In the genomic region with DNA sequence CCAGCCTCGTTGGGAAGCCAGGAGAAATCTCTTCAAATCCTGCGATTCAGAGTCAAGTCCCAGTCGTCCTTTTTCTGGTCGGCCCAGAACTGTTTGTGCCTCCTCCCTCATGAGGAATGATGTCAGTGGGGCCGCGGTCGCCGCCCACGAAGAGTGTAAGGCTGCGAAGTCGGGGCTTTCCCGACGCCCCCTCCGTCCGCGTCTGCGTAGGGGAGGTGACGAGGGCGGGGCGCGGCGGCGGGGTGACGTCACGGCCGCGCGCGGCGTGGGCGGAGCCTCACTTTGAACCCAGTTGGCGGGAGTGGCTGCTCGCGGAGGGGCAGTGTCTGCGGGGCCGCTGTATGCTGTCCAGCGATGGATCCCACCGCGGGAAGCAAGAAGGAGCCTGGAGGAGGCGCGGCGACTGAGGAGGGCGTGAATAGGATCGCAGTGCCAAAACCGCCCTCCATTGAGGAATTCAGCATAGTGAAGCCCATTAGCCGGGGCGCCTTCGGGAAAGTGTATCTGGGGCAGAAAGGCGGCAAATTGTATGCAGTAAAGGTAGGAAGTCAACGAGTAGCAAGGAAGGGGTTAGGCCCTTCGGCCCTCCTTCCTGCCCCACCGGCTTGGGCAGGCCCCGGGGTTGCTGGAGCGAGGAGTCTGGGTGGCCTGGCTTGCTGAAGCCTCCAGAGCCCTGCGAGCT, we compare ENCODE assay signal across 1 cellular context.
A peak's percentile ranks its signal among the peaks of the same experiment; 100 is the strongest.
TF ChIP-seq lines count a peak whose summit lies in the region.

TSS of gene MASTL (plus strand) at position 280 of the 682 bp plus-strand sequence. CDS start at position 355, 75 bp downstream.

TF ChIP-seq in HepG2, 621 proteins besides CTCF, POLR2A, EP300 and RAD21 (continued from another document and continues in another):
- TF ChIP-seq, protein P1, sequence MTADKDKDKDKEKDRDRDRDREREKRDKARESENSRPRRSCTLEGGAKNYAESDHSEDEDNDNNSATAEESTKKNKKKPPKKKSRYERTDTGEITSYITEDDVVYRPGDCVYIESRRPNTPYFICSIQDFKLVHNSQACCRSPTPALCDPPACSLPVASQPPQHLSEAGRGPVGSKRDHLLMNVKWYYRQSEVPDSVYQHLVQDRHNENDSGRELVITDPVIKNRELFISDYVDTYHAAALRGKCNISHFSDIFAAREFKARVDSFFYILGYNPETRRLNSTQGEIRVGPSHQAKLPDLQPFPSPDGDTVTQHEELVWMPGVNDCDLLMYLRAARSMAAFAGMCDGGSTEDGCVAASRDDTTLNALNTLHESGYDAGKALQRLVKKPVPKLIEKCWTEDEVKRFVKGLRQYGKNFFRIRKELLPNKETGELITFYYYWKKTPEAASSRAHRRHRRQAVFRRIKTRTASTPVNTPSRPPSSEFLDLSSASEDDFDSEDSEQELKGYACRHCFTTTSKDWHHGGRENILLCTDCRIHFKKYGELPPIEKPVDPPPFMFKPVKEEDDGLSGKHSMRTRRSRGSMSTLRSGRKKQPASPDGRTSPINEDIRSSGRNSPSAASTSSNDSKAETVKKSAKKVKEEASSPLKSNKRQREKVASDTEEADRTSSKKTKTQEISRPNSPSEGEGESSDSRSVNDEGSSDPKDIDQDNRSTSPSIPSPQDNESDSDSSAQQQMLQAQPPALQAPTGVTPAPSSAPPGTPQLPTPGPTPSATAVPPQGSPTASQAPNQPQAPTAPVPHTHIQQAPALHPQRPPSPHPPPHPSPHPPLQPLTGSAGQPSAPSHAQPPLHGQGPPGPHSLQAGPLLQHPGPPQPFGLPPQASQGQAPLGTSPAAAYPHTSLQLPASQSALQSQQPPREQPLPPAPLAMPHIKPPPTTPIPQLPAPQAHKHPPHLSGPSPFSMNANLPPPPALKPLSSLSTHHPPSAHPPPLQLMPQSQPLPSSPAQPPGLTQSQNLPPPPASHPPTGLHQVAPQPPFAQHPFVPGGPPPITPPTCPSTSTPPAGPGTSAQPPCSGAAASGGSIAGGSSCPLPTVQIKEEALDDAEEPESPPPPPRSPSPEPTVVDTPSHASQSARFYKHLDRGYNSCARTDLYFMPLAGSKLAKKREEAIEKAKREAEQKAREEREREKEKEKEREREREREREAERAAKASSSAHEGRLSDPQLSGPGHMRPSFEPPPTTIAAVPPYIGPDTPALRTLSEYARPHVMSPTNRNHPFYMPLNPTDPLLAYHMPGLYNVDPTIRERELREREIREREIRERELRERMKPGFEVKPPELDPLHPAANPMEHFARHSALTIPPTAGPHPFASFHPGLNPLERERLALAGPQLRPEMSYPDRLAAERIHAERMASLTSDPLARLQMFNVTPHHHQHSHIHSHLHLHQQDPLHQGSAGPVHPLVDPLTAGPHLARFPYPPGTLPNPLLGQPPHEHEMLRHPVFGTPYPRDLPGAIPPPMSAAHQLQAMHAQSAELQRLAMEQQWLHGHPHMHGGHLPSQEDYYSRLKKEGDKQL (CRISPR knock-in tag; IDR thresholded peaks at IDR 0.05; ENCODE audit: low read depth), result peak; percentile 48; the same call in 1 of the 2 replicates
- TF ChIP-seq ZNF607 (CRISPR knock-in tag; IDR thresholded peaks at IDR 0.05; ENCODE audit: borderline replicate concordance), result peak; percentile 88
- TF ChIP-seq KMT2A (CRISPR knock-in tag; IDR thresholded peaks at IDR 0.05), result peak; percentile 84
- TF ChIP-seq, protein P2, sequence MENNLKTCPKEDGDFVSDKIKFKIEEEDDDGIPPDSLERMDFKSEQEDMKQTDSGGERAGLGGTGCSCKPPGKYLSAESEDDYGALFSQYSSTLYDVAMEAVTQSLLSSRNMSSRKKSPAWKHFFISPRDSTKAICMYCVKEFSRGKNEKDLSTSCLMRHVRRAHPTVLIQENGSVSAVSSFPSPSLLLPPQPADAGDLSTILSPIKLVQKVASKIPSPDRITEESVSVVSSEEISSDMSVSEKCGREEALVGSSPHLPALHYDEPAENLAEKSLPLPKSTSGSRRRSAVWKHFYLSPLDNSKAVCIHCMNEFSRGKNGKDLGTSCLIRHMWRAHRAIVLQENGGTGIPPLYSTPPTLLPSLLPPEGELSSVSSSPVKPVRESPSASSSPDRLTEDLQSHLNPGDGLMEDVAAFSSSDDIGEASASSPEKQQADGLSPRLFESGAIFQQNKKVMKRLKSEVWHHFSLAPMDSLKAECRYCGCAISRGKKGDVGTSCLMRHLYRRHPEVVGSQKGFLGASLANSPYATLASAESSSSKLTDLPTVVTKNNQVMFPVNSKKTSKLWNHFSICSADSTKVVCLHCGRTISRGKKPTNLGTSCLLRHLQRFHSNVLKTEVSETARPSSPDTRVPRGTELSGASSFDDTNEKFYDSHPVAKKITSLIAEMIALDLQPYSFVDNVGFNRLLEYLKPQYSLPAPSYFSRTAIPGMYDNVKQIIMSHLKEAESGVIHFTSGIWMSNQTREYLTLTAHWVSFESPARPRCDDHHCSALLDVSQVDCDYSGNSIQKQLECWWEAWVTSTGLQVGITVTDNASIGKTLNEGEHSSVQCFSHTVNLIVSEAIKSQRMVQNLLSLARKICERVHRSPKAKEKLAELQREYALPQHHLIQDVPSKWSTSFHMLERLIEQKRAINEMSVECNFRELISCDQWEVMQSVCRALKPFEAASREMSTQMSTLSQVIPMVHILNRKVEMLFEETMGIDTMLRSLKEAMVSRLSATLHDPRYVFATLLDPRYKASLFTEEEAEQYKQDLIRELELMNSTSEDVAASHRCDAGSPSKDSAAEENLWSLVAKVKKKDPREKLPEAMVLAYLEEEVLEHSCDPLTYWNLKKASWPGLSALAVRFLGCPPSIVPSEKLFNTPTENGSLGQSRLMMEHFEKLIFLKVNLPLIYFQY (CRISPR knock-in tag; IDR thresholded peaks at IDR 0.05; ENCODE audit: borderline replicate concordance), result peak; percentile 60; the same call in 1 of the 2 replicates
- 0 out of 2 replicates have a peak, but pooled peaks have one; percentile 35 for TF ChIP-seq FOXO1 (CRISPR knock-in tag; IDR thresholded peaks at IDR 0.05)
- no peak for TF ChIP-seq USF2 (IDR thresholded peaks at IDR 0.05; ENCODE audit: low read depth, low read length)
- peak; percentile 47; the same call in 1 of the 2 replicates for TF ChIP-seq USF2 (CRISPR knock-in tag; IDR thresholded peaks at IDR 0.05; ENCODE audit: borderline replicate concordance)
- 0 out of 2 replicates have a peak, but pooled peaks have one; percentile 34 for TF ChIP-seq ZSCAN22 (CRISPR knock-in tag; IDR thresholded peaks at IDR 0.05)
- no peak for TF ChIP-seq GTF3A (CRISPR knock-in tag; conservative IDR thresholded peaks at IDR 0.05)
- peak; percentile 58; the same call in 1 of the 2 replicates for TF ChIP-seq RFXAP (CRISPR knock-in tag; IDR thresholded peaks at IDR 0.05; ENCODE audit: borderline replicate concordance)
- peak; percentile 44; the same call in 1 of the 2 replicates for TF ChIP-seq ZSCAN20 (CRISPR knock-in tag; IDR thresholded peaks at IDR 0.05; ENCODE audit: borderline replicate concordance)
- TF ChIP-seq, protein P3, sequence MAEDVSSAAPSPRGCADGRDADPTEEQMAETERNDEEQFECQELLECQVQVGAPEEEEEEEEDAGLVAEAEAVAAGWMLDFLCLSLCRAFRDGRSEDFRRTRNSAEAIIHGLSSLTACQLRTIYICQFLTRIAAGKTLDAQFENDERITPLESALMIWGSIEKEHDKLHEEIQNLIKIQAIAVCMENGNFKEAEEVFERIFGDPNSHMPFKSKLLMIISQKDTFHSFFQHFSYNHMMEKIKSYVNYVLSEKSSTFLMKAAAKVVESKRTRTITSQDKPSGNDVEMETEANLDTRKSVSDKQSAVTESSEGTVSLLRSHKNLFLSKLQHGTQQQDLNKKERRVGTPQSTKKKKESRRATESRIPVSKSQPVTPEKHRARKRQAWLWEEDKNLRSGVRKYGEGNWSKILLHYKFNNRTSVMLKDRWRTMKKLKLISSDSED (CRISPR knock-in tag; IDR thresholded peaks at IDR 0.05), result no peak
- peak; percentile 16 for TF ChIP-seq ASH2L (IDR thresholded peaks at IDR 0.05; ENCODE audit: insufficient read length, low read depth, low read length)
- TF ChIP-seq CBFB (CRISPR knock-in tag; IDR thresholded peaks at IDR 0.05), result peak; percentile 70; the same call in 1 of the 2 replicates
- no peak for TF ChIP-seq ZNF674 (CRISPR knock-in tag; IDR thresholded peaks at IDR 0.05; ENCODE audit: low read depth)
- peak; percentile 85; the same call in 1 of the 2 replicates for TF ChIP-seq ZHX2 (IDR thresholded peaks at IDR 0.05; ENCODE audit: low read depth)
- TF ChIP-seq ZHX2 (CRISPR knock-in tag; IDR thresholded peaks at IDR 0.05; ENCODE audit: borderline replicate concordance), result no peak
- TF ChIP-seq, protein P4, sequence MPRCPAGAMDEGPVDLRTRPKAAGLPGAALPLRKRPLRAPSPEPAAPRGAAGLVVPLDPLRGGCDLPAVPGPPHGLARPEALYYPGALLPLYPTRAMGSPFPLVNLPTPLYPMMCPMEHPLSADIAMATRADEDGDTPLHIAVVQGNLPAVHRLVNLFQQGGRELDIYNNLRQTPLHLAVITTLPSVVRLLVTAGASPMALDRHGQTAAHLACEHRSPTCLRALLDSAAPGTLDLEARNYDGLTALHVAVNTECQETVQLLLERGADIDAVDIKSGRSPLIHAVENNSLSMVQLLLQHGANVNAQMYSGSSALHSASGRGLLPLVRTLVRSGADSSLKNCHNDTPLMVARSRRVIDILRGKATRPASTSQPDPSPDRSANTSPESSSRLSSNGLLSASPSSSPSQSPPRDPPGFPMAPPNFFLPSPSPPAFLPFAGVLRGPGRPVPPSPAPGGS (CRISPR knock-in tag; IDR thresholded peaks at IDR 0.05), result peak; percentile 86; the same call in 1 of the 2 replicates
- TF ChIP-seq MYPOP (CRISPR knock-in tag; IDR thresholded peaks at IDR 0.05), result no peak; the same call in 1 of the 2 replicates
- TF ChIP-seq, protein P5, sequence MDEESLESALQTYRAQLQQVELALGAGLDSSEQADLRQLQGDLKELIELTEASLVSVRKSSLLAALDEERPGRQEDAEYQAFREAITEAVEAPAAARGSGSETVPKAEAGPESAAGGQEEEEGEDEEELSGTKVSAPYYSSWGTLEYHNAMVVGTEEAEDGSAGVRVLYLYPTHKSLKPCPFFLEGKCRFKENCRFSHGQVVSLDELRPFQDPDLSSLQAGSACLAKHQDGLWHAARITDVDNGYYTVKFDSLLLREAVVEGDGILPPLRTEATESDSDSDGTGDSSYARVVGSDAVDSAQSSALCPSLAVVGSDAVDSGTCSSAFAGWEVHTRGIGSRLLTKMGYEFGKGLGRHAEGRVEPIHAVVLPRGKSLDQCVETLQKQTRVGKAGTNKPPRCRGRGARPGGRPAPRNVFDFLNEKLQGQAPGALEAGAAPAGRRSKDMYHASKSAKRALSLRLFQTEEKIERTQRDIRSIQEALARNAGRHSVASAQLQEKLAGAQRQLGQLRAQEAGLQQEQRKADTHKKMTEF (CRISPR knock-in tag; IDR thresholded peaks at IDR 0.05), result peak; percentile 90
- peak; percentile 42; the same call in 1 of the 2 replicates for TF ChIP-seq SOX5 (CRISPR knock-in tag; IDR thresholded peaks at IDR 0.05; ENCODE audit: borderline replicate concordance)
- 0 out of 2 replicates have a peak, but pooled peaks have one; percentile 62 for TF ChIP-seq ZNF782 (CRISPR knock-in tag; IDR thresholded peaks at IDR 0.05; ENCODE audit: borderline replicate concordance)
- TF ChIP-seq ZFY (CRISPR knock-in tag; IDR thresholded peaks at IDR 0.05), result peak; percentile 25; the same call in 1 of the 2 replicates
- TF ChIP-seq JUN (CRISPR knock-in tag; IDR thresholded peaks at IDR 0.05), result peak; percentile 81; the same call in 1 of the 2 replicates
- TF ChIP-seq POLR2G (IDR thresholded peaks at IDR 0.05; ENCODE audit: low read depth, low read length), result peak; percentile 81
